ENCODE assay signal across 8 cellular contexts in the genomic region with DNA sequence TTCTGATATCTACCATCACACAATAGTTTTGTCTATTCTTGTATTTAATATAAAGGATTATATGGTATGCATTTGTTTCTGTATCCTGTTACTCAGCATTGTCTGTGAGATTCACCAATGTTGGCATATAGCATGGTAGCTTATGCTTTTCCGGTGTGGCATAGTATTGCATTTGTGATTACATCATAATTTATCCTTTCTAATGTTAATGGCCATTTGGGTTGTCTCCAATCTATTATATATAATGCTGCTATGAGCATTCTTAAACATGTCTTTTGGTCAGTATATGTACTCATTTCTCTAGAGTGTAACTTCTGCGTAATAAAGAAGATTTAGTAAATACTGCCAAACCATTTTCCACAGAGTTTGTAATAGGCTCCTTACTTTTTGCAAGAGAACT.
"Had no signal": no experiment of that assay in that cellular context is flagged by ENCODE, and none has a peak within 500 bp of the region (broad histone marks: within the 10 kb centered on the region; RNA-seq: fewer than 3 reads in every experiment).

No MANE protein-coding gene starts in this region.

- FAIRE-seq: G401.6, GM12878, GM12891, GM12892, GM18507, GM19239 had no signal

- H3K4me3 ChIP-seq: GM12878 had no signal

- DNase-seq: GDM1, GF-D8 had no signal

- ATAC-seq: GM12878 had no signal
